22 cellular contexts compared by ENCODE assay signal in genomic region chr3:125172346-125172745, GRCh38.
"Had no signal": no experiment of that assay in that cellular context is flagged by ENCODE, and none has a peak within 500 bp of the region (broad histone marks: within the 10 kb centered on the region; RNA-seq: fewer than 3 reads in every experiment).

No MANE protein-coding gene starts in this region.

- H3K4me1 Mint-ChIP-seq: mesothelial cell of epicardium had no signal

- DNase-seq: dermis blood vessel endothelial cell; dorsolateral prefrontal cortex; effector CD4-positive, alpha-beta T cell; effector memory CD4-positive, alpha-beta T cell; foreskin keratinocyte; heart left ventricle; left cardiac atrium; left lung; left ventricle myocardium superior; lower lobe of right lung; mesenchymal stem cell; mucosa of descending colon had no signal

- H3K9me3 ChIP-seq: esophagus muscularis mucosa, gastroesophageal sphincter, lower lobe of right lung, mucosa of descending colon had no signal

- H3K79me2 ChIP-seq: hepatocyte had no signal

- H3K27ac ChIP-seq: coronary artery, dorsolateral prefrontal cortex, esophagus muscularis mucosa, foreskin keratinocyte, gastroesophageal sphincter, heart left ventricle, hepatocyte, left lung, lower lobe of right lung had no signal

- H3K4me3 ChIP-seq: coronary artery, dorsolateral prefrontal cortex, esophagus muscularis mucosa, gastroesophageal sphincter, heart left ventricle, hepatocyte, left lung, lower lobe of right lung, mucosa of descending colon had no signal

- H3K4me1 ChIP-seq: foreskin keratinocyte, left lung, lower lobe of right lung had no signal

- ATAC-seq: foreskin keratinocyte, gastroesophageal sphincter, heart left ventricle, left cardiac atrium, left lung, left ventricle myocardium superior, lower lobe of right lung, mucosa of descending colon had no signal

- FAIRE-seq: colon, endothelial cell of umbilical vein, frontal cortex, islet of Langerhans, keratinocyte had no signal

- H3K4me3 Mint-ChIP-seq: mesothelial cell of epicardium had no signal

- H3K36me3 ChIP-seq: esophagus muscularis mucosa, gastroesophageal sphincter, heart left ventricle, left lung, lower lobe of right lung had no signal

- H3K27me3 ChIP-seq: dorsolateral prefrontal cortex, esophagus muscularis mucosa, foreskin keratinocyte, gastroesophageal sphincter, heart left ventricle, hepatocyte, left lung had no signal

- H3K4me2 ChIP-seq: hepatocyte had no signal

- H3K27ac Mint-ChIP-seq: mesothelial cell of epicardium had no signal

- H2AFZ ChIP-seq: hepatocyte had no signal
